Comparison of ENCODE assay signal across 18 cellular contexts in the genomic region with DNA sequence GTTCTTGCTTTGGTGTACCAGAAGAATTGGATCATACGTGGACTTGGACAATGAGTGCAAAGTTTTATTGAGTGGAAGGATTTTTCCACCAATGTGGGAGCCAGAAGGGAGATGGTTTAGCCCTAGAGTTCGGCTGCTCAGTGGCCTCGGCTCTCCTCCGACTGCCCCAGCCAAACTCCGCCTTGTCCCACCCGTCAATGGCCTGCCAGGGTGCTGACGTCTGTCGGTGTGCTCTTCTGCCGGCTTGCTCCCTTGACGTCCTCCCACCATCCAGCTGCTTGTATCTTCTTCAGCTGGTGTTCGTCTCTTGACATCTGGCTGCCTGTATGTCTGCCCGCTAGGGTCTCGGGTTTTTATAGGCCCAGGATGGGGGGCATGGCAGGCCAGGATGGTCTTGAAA.
"Had no signal": no experiment of that assay in that cellular context is flagged by ENCODE, and none has a peak within 500 bp of the region (broad histone marks: within the 10 kb centered on the region; RNA-seq: fewer than 3 reads in every experiment).

No MANE protein-coding gene starts in this region.

- H3K4me3 Mint-ChIP-seq: naive thymus-derived CD4-positive, alpha-beta T cell; nephron progenitor cell; stimulated activated effector memory CD8-positive, alpha-beta T cell treated with anti-CD3 and anti-CD28 coated beads, Interleukin-12 subunit alpha, Interleukin-12 subunit beta, amount 100 ng/mL, for 72 hours; type B pancreatic cell had no signal

- H3K27ac Mint-ChIP-seq: naive thymus-derived CD4-positive, alpha-beta T cell; nephron progenitor cell; stimulated activated effector memory CD8-positive, alpha-beta T cell treated with anti-CD3 and anti-CD28 coated beads, Interleukin-12 subunit alpha, Interleukin-12 subunit beta, amount 100 ng/mL, for 72 hours; type B pancreatic cell had no signal

- DNase-seq: colonic mucosa; dermis blood vessel endothelial cell; esophagus squamous epithelium; foreskin fibroblast; head of caudate nucleus; hypothalamus; kidney glomerular epithelial cell; left lung; mesenchymal stem cell; naive thymus-derived CD4-positive, alpha-beta T cell; nephron progenitor cell; retina; stimulated activated CD4-positive, alpha-beta T cell treated with anti-CD3 and anti-CD28 coated beads, Interleukin-4, amount 100 ng/mL, for 1 hour; stimulated activated CD8-positive, alpha-beta memory T cell treated with anti-CD3 and anti-CD28 coated beads, Interleukin-4, amount 100 ng/mL, for 48 hours; stimulated activated naive CD8-positive, alpha-beta T cell treated with anti-CD3 and anti-CD28 coated beads, Interleukin-15, Interleukin-2, amounts not matched to agents 100 U/mL and 50 U/mL, for 24 hours; thyroid gland had no signal

- H3K27me3 Mint-ChIP-seq: type B pancreatic cell had no signal

- H3K36me3 Mint-ChIP-seq: stimulated activated effector memory CD8-positive, alpha-beta T cell treated with anti-CD3 and anti-CD28 coated beads, Interleukin-12 subunit alpha, Interleukin-12 subunit beta, amount 100 ng/mL, for 72 hours had no signal

- ATAC-seq: left lung; naive thymus-derived CD4-positive, alpha-beta T cell; stimulated activated effector memory CD8-positive, alpha-beta T cell treated with anti-CD3 and anti-CD28 coated beads, Interleukin-12 subunit alpha, Interleukin-12 subunit beta, amount 100 ng/mL, for 72 hours; stimulated activated naive CD8-positive, alpha-beta T cell treated with anti-CD3 and anti-CD28 coated beads, Interleukin-15, Interleukin-2, amounts not matched to agents 100 U/mL and 50 U/mL, for 24 hours had no signal

- H3K9me3 Mint-ChIP-seq: nephron progenitor cell; stimulated activated effector memory CD8-positive, alpha-beta T cell treated with anti-CD3 and anti-CD28 coated beads, Interleukin-12 subunit alpha, Interleukin-12 subunit beta, amount 100 ng/mL, for 72 hours had no signal
